In the genomic region with DNA sequence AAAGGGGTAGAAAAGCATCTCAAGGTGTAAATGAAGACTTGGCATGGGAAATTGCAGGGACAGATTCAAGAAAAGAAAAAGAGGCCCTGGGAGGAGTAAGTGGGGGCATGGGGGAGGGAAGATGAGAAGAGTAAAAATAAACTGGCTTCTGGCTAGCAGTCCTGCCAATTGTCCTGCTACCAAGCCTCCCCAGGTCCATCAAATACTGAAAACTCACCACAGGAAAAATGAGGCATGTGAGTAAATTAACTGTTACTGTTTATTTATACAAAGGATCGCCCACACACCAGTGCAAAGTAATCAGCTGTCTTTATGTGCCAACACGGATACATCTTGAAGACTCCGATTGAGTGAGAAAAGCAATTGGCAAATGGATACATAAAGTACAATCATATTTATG, we compare ENCODE assay signal across 1 cellular context.
A peak's percentile ranks its signal among the peaks of the same experiment; 100 is the strongest.
TF ChIP-seq lines count a peak whose summit lies in the region.

No MANE protein-coding gene starts in this region.

TF ChIP-seq in HEK293, 187 proteins besides CTCF, POLR2A, EP300 and RAD21 (continued from another document):
- TF ChIP-seq, protein P1, sequence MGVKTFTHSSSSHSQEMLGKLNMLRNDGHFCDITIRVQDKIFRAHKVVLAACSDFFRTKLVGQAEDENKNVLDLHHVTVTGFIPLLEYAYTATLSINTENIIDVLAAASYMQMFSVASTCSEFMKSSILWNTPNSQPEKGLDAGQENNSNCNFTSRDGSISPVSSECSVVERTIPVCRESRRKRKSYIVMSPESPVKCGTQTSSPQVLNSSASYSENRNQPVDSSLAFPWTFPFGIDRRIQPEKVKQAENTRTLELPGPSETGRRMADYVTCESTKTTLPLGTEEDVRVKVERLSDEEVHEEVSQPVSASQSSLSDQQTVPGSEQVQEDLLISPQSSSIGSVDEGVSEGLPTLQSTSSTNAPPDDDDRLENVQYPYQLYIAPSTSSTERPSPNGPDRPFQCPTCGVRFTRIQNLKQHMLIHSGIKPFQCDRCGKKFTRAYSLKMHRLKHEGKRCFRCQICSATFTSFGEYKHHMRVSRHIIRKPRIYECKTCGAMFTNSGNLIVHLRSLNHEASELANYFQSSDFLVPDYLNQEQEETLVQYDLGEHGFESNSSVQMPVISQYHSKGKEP (tag by site-specific recombination; IDR thresholded peaks at IDR 0.05) = 0 out of 2 replicates have a peak, but pooled peaks have one; percentile 26
- TF ChIP-seq ZIC2 (tag by site-specific recombination; IDR thresholded peaks at IDR 0.05) = peak; percentile 31; the same call in 1 of the 2 replicates
- TF ChIP-seq ZNF184 (tag by site-specific recombination; IDR thresholded peaks at IDR 0.05) = no peak
